Comparison of ENCODE assay signal across 6 cellular contexts in the genomic region with DNA sequence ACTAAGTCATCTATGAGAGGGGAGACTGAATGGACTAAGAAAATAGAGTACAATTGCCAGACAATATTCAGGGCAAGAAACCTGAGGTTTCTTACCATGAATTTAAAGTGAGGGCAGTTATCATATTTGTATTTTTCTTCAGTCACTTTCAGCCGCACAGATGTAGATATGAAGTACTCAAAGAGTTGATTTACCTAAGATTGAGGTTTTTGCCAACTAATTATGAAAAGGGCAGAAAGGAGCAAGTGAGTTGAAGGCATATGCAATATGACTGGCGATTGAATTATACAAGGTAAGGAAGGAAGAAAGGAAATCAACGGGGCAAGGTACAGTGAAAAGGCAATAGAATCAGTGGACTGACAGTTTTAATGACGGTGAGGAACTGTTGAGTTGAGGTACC.
"Had no signal": no experiment of that assay in that cellular context is flagged by ENCODE, and none has a peak within 500 bp of the region (broad histone marks: within the 10 kb centered on the region; RNA-seq: fewer than 3 reads in every experiment).

No MANE protein-coding gene starts in this region.

- H3K27me3 Mint-ChIP-seq: IgD-negative memory B cell had no signal

- H3K4me3 Mint-ChIP-seq: GM23338, HFFc6, IgD-negative memory B cell had no signal

- DNase-seq: H7, HFFc6 had no signal

- H3K27ac Mint-ChIP-seq: GM23338, HFFc6, IgD-negative memory B cell had no signal

- ATAC-seq: GM23338, HCT116, HepG2 had no signal

- H3K9me3 Mint-ChIP-seq: GM23338, HFFc6, IgD-negative memory B cell had no signal
